ENCODE assay signal across 13 cellular contexts in the genomic region with DNA sequence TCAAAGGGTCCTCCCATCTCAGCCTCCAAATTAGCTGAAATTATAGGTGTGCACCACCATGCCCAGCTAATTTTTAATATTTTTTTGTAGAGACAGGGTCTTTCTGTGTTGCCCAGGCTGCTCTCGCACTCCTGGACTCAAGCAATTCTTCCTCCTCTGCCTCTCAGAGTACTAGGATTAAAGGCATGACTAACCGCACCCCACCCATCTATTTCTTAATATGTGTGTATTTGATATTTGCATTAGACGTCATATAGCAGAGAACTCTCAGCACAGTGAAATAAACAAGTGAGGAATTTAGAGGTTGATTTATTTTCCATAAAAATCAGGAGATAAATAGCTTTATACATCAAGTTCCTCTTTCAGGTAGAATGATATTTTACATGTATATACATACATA.
DNase-seq lines count a peak whose midpoint lies in the region; ATAC-seq lines count a peak whose summit lies in the region.
"Had no signal": no experiment of that assay in that cellular context is flagged by ENCODE, and none has a peak within 500 bp of the region (broad histone marks: within the 10 kb centered on the region; RNA-seq: fewer than 3 reads in every experiment).

No MANE protein-coding gene starts in this region.

- peak; percentile 79 for DNase-seq in NCI-H460 (ENCODE audit: extremely low read depth, low read depth)
- DNase-seq in amniotic epithelial cell (ENCODE audit: low read depth), result peak; percentile 13
- no peak for DNase-seq in OCI-M1 (lab: John Stamatoyannopoulos, UW)
- no peak for DNase-seq in kidney glomerular epithelial cell (lab: John Stamatoyannopoulos, UW)
- DNase-seq: Calu3; CD8-positive, alpha-beta T cell; DMS79 treated with DMSO at 0.1 percent for 48 hours; GF-D8; HFFc6 had no signal

- ATAC-seq in esophagus mucosa (peak; percentile 93), HG03097 (IDR thresholded peaks at IDR 0.05; ENCODE audit: low FRiP score, unreplicated experiment) (no peak)
- ATAC-seq: CD8-positive, alpha-beta T cell; GM23338; HCT116 had no signal

Comparison
In these comparisons a context has a peak if more than half of its experiments do, and no peak if none do; other contexts are left out.
1. DNase-seq: peak in NCI-H460 (single experiment) and amniotic epithelial cell (single experiment); none in OCI-M1 (single experiment) and kidney glomerular epithelial cell (single experiment).